In genomic region chr5:140633081-140633471, GRCh38 we compare ENCODE assay signal across 1 cellular context.
TF ChIP-seq lines count a peak whose summit lies in the region.

CD14 (minus strand) TSS chr5:140633175; CDS start chr5:140633071, 104 bp downstream.

TF ChIP-seq in GM23338, 12 proteins besides CTCF, POLR2A, EP300 and RAD21 (continued from another document):
- TF ChIP-seq ETS1 (IDR thresholded peaks at IDR 0.05) (no peak), ZNF331 (CRISPR knock-in tag; IDR thresholded peaks at IDR 0.05; ENCODE audit: low read depth) (no peak), CREB1 (CRISPR knock-in tag; IDR thresholded peaks at IDR 0.05; ENCODE audit: low read depth) (no peak), STAT1 (IDR thresholded peaks at IDR 0.05; ENCODE audit: unreplicated experiment) (no peak)
